8 cellular contexts compared by ENCODE assay signal in the genomic region with DNA sequence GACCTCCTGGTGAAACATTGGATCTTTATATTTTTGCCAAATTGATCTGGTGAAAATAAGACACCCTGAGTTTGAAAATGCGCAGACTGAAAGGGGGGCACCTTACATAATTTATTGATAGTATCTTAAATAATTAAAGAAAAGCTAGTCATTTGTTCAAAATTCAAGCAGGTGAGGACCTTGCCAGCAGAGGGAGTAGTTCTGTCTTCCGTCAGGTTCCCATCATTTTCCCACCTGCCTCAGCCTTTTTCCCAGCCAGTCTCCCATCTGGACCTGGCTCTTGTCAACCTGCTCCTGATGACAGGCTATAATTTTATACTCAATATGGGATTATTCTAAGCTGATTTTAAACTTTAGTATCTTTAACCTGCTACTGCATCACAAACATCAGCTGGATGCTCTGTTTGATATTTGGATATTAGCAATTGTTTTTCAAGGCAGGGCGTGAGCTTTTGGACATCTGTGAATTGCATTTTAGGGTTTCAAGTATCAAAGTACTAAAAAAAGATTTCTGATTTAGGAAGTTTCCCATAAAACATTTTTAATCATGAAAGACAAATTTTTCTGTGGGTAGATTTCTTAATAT.
DNase-seq lines count a peak whose midpoint lies in the region; ATAC-seq and TF ChIP-seq lines count a peak whose summit lies in the region.

No MANE protein-coding gene starts in this region.

- TF ChIP-seq POLR2A in GM18505 (IDR thresholded peaks at IDR 0.05; ENCODE audit: borderline replicate concordance, extremely low read depth, insufficient read depth, insufficient read length): no peak

- no peak overlapping the region for H3K27ac Mint-ChIP-seq in WTC11

- DNase-seq in GM10266 (ENCODE audit: extremely low spot score) (no peak), NCI-H1105 treated with DMSO at 0.1 percent for 48 hours (lab: John Stamatoyannopoulos, UW) (peak; percentile 70), WTC11 (ENCODE audit: low spot score) (peak; percentile 65), left lobe of liver (ENCODE audit: low spot score) (peak; percentile 44), activated T-cell treated with anti-CD3 and anti-CD28 coated beads for 4 hours (no peak)
- DNase-seq in activated CD4-positive, alpha-beta T cell treated with anti-CD3 and anti-CD28 coated beads for 1 hour: no peak

- H3K9me3 Mint-ChIP-seq in WTC11: no peaks in the 10 kb centered on the region

- H3K4me3 Mint-ChIP-seq in WTC11: no peak overlapping the region

- H3K4me1 Mint-ChIP-seq in WTC11: no peaks in the 10 kb centered on the region

- no peaks in the 10 kb centered on the region for H3K27me3 Mint-ChIP-seq in WTC11 (ENCODE audit: low read depth)

- TF ChIP-seq CTCF in GM10266 (IDR thresholded peaks at IDR 0.05; ENCODE audit: control insufficient read depth, insufficient read depth, low read depth, missing control alignments): peak; percentile 62
- TF ChIP-seq CTCF in WTC11 (IDR thresholded peaks at IDR 0.05): peak; percentile 59

- CTCF ChIA-PET in WTC11 (lab: Charles Lee): interaction anchor here (0.5 to 5.7 kb wide), 45 partner anchors 9 to 534 kb away, joined by 3 to 47 read pairs (median 4); no protein-coding TSS in a partner anchor

- ATAC-seq in WTC11 (0 out of 2 replicates have a peak, but pooled peaks have one; percentile 38), left lobe of liver (peak; percentile 60), GM18505 (IDR thresholded peaks at IDR 0.05; ENCODE audit: unreplicated experiment) (no peak), GM19035 (IDR thresholded peaks at IDR 0.05; ENCODE audit: unreplicated experiment) (no peak)

- POLR2A ChIA-PET in WTC11 (lab: Charles Lee): no interaction called here

- H3K36me3 Mint-ChIP-seq in WTC11: no peaks in the 10 kb centered on the region

TF ChIP-seq in WTC11, 78 proteins besides CTCF, POLR2A, EP300 and RAD21:
- TF ChIP-seq ETV6 (CRISPR knock-in tag; IDR thresholded peaks at IDR 0.05): no peak
- no peak for TF ChIP-seq MXD4 (CRISPR knock-in tag; IDR thresholded peaks at IDR 0.05; ENCODE audit: borderline replicate concordance)
- no peak for TF ChIP-seq NFATC4 (CRISPR knock-in tag; IDR thresholded peaks at IDR 0.05)
- TF ChIP-seq, protein P1, sequence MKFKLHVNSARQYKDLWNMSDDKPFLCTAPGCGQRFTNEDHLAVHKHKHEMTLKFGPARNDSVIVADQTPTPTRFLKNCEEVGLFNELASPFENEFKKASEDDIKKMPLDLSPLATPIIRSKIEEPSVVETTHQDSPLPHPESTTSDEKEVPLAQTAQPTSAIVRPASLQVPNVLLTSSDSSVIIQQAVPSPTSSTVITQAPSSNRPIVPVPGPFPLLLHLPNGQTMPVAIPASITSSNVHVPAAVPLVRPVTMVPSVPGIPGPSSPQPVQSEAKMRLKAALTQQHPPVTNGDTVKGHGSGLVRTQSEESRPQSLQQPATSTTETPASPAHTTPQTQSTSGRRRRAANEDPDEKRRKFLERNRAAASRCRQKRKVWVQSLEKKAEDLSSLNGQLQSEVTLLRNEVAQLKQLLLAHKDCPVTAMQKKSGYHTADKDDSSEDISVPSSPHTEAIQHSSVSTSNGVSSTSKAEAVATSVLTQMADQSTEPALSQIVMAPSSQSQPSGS (CRISPR knock-in tag; IDR thresholded peaks at IDR 0.05; ENCODE audit: borderline replicate concordance, low read depth): no peak
- TF ChIP-seq SOX15 (CRISPR knock-in tag; IDR thresholded peaks at IDR 0.05): no peak
- TF ChIP-seq TEAD4 (CRISPR knock-in tag; IDR thresholded peaks at IDR 0.05): no peak
- TF ChIP-seq SMAD3 (CRISPR knock-in tag; IDR thresholded peaks at IDR 0.05; ENCODE audit: borderline replicate concordance): no peak
- no peak for TF ChIP-seq CREM (CRISPR knock-in tag; IDR thresholded peaks at IDR 0.05)
- TF ChIP-seq TCF7 (CRISPR knock-in tag; IDR thresholded peaks at IDR 0.05; ENCODE audit: low read depth): no peak
- TF ChIP-seq, protein P2, sequence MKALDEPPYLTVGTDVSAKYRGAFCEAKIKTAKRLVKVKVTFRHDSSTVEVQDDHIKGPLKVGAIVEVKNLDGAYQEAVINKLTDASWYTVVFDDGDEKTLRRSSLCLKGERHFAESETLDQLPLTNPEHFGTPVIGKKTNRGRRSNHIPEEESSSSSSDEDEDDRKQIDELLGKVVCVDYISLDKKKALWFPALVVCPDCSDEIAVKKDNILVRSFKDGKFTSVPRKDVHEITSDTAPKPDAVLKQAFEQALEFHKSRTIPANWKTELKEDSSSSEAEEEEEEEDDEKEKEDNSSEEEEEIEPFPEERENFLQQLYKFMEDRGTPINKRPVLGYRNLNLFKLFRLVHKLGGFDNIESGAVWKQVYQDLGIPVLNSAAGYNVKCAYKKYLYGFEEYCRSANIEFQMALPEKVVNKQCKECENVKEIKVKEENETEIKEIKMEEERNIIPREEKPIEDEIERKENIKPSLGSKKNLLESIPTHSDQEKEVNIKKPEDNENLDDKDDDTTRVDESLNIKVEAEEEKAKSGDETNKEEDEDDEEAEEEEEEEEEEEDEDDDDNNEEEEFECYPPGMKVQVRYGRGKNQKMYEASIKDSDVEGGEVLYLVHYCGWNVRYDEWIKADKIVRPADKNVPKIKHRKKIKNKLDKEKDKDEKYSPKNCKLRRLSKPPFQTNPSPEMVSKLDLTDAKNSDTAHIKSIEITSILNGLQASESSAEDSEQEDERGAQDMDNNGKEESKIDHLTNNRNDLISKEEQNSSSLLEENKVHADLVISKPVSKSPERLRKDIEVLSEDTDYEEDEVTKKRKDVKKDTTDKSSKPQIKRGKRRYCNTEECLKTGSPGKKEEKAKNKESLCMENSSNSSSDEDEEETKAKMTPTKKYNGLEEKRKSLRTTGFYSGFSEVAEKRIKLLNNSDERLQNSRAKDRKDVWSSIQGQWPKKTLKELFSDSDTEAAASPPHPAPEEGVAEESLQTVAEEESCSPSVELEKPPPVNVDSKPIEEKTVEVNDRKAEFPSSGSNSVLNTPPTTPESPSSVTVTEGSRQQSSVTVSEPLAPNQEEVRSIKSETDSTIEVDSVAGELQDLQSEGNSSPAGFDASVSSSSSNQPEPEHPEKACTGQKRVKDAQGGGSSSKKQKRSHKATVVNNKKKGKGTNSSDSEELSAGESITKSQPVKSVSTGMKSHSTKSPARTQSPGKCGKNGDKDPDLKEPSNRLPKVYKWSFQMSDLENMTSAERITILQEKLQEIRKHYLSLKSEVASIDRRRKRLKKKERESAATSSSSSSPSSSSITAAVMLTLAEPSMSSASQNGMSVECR (CRISPR knock-in tag; IDR thresholded peaks at IDR 0.05; ENCODE audit: borderline replicate concordance): no peak
- no peak for TF ChIP-seq NR3C1 (CRISPR knock-in tag; conservative IDR thresholded peaks at IDR 0.05; ENCODE audit: low read depth)

Comparison
In these comparisons a context has a peak if more than half of its experiments do, and no peak if none do; other contexts are left out.
1. DNase-seq: peak in NCI-H1105 treated with DMSO at 0.1 percent for 48 hours (single experiment), WTC11 (single experiment) and left lobe of liver (single experiment); none in GM10266 (single experiment), activated CD4-positive, alpha-beta T cell treated with anti-CD3 and anti-CD28 coated beads for 1 hour (single experiment) and activated T-cell treated with anti-CD3 and anti-CD28 coated beads for 4 hours (single experiment).
2. ATAC-seq: peak in WTC11 (single experiment) and left lobe of liver (single experiment); none in GM18505 (single experiment) and GM19035 (single experiment).